ENCODE assay signal across 1 cellular context in the genomic region with DNA sequence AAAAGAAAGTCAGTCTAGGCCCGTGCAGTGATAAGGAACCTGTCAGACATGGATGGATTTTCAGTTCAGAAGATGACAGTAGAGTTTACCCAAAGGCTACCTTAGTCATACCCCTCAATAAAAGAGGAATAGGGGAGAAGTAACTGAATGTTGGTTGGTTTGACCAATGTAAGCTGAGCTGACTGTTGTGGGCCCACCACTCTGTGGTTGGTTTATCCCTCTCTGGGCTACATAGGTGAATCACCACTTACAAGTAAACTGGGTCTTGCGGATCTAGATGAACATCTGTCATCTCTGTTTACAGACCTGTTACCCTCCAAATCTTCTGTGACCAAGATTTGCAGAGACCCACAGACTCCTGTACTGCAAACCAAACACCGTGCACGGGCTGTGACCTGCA.
TF ChIP-seq lines count a peak whose summit lies in the region.

No MANE protein-coding gene starts in this region.

TF ChIP-seq in IMR-90, 13 proteins besides CTCF, POLR2A, EP300 and RAD21:
- TF ChIP-seq MAFK (IDR thresholded peaks at IDR 0.05; ENCODE audit: low read depth, low read length), result no peak
- TF ChIP-seq MXI1 (IDR thresholded peaks at IDR 0.05; ENCODE audit: borderline replicate concordance, low read depth, low read length), result no peak
- no peak for TF ChIP-seq RCOR1 (IDR thresholded peaks at IDR 0.05; ENCODE audit: insufficient replicate concordance, low read length)
- TF ChIP-seq, protein P1, sequence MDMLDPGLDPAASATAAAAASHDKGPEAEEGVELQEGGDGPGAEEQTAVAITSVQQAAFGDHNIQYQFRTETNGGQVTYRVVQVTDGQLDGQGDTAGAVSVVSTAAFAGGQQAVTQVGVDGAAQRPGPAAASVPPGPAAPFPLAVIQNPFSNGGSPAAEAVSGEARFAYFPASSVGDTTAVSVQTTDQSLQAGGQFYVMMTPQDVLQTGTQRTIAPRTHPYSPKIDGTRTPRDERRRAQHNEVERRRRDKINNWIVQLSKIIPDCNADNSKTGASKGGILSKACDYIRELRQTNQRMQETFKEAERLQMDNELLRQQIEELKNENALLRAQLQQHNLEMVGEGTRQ (IDR thresholded peaks at IDR 0.05; ENCODE audit: low read depth, low read length), result no peak
- no peak for TF ChIP-seq RFX5 (IDR thresholded peaks at IDR 0.05; ENCODE audit: low read depth, low read length)
- no peak for TF ChIP-seq NFE2L2 (IDR thresholded peaks at IDR 0.05; ENCODE audit: low read depth, low read length)
- TF ChIP-seq FOS (IDR thresholded peaks at IDR 0.05; ENCODE audit: low read depth, low read length), result no peak
- no peak for TF ChIP-seq SMC3 (IDR thresholded peaks at IDR 0.05; ENCODE audit: low read depth, low read length)
